Comparison of ENCODE assay signal across 27 cellular contexts in genomic region chr5:93461751-93462150, GRCh38.
A peak's percentile ranks its signal among the peaks of the same experiment; 100 is the strongest.
DNase-seq lines count a peak whose midpoint lies in the region; ATAC-seq, FAIRE-seq and TF ChIP-seq lines count a peak whose summit lies in the region.
"Had no signal": no experiment of that assay in that cellular context is flagged by ENCODE, and none has a peak within 500 bp of the region (broad histone marks: within the 10 kb centered on the region; RNA-seq: fewer than 3 reads in every experiment).

No MANE protein-coding gene starts in this region.

- DNase-seq in EH (ENCODE audit: low read depth) (peak; percentile 63), IMR-90 (peak; percentile 68), GM12878 (ENCODE audit: low read depth, low spot score) (no peak), mesenchymal stem cell (peak; percentile 29), uterus (no peak), MM.1S (no peak)
- DNase-seq in stimulated activated CD4-positive, alpha-beta T cell treated with anti-CD3 and anti-CD28 coated beads, Interleukin-15, amount 100 ng/mL, for 24 hours: no peak
- DNase-seq: activated CD4-positive, alpha-beta T cell treated with anti-CD3 and anti-CD28 coated beads for 48 hours; activated naive CD4-positive, alpha-beta T cell treated with anti-CD3 and anti-CD28 coated beads, Interleukin-2, amount 50 U/mL, for 16 hours; body of pancreas; CD4-positive, alpha-beta T cell; DMS 273 treated with DMSO at 0.1 percent for 48 hours; effector CD8-positive, alpha-beta T cell; head of caudate nucleus; NCI-H1092 treated with DMSO at 0.1 percent for 48 hours; NCI-H1930; NCI-H345; NCI-H774; OCI-M1; SIG-M5; stimulated activated CD4-positive, alpha-beta T cell treated with anti-CD3 and anti-CD28 coated beads, Interleukin-12 subunit alpha, Interleukin-12 subunit beta, amount 100 ng/mL, for 4 hours had no signal

- H3K23ac ChIP-seq in IMR-90 (ENCODE audit: low read depth, low read length) (no peak overlapping the region), mesenchymal stem cell (ENCODE audit: low read length in 2 of 2) (no peak overlapping the region)

- no peak overlapping the region for H4K91ac ChIP-seq in IMR-90 (ENCODE audit: insufficient read depth, low read depth, low read length)
- H4K91ac ChIP-seq in mesenchymal stem cell (ENCODE audit: low read length): no peak overlapping the region

- no peak overlapping the region for H4K8ac ChIP-seq in IMR-90 (ENCODE audit: low read depth in 2 of 2, low read length in 2 of 2)
- no peak overlapping the region for H4K8ac ChIP-seq in mesenchymal stem cell (ENCODE audit: low read length)

- peak; percentile 21; the same call in 1 of the 2 replicates for ATAC-seq in IMR-90 (ENCODE audit: low read depth)
- no peak for ATAC-seq in GM12878
- ATAC-seq in HG03442 (IDR thresholded peaks at IDR 0.05; ENCODE audit: unreplicated experiment): no peak
- ATAC-seq: body of pancreas; esophagus mucosa; left lobe of liver; natural killer cell treated with Interleukin-12 subunit alpha and Interleukin-12 subunit beta and Interleukin-15 and Interleukin-18, amount 100 ng/mL, for 72 hours had no signal

- H3K9ac ChIP-seq in IMR-90 (ENCODE audit: low read depth, low read length): no peak overlapping the region
- H3K9ac ChIP-seq in GM12878 (ENCODE audit: control insufficient read depth, insufficient read depth, low read length): no peak overlapping the region
- no peak overlapping the region for H3K9ac ChIP-seq in mesenchymal stem cell (ENCODE audit: low read length)
- no peak overlapping the region for H3K9ac ChIP-seq in MM.1S (ENCODE audit: low read length)

- H3K27me3 ChIP-seq in IMR-90 (ENCODE audit: control insufficient read depth, insufficient read depth, low read length) (no peaks in the 10 kb centered on the region), GM12878 (replicated peaks in 1 of 2; ENCODE audit: control insufficient read depth in 2 of 2, insufficient read depth in 2 of 2, low read length in 1 of 2) (no peaks in the 10 kb centered on the region), mesenchymal stem cell (ENCODE audit: control insufficient read depth in 1 of 2, insufficient read depth in 1 of 2, low read length in 2 of 2) (no peaks in the 10 kb centered on the region), uterus (no peaks in the 10 kb centered on the region), MM.1S (replicated peaks; ENCODE audit: insufficient read depth, low read length) (no peaks in the 10 kb centered on the region)
- H3K27me3 ChIP-seq: body of pancreas, right atrium auricular region had no signal

- no peak for TF ChIP-seq POLR2A in IMR-90 (IDR thresholded peaks at IDR 0.05; ENCODE audit: low read depth, low read length)
- no peak for TF ChIP-seq POLR2A in GM12878 (IDR thresholded peaks at IDR 0.05; ENCODE audit: low read depth, low read length)
- TF ChIP-seq POLR2A in uterus (IDR thresholded peaks at IDR 0.05): no peak

- H3K9me1 ChIP-seq in IMR-90 (ENCODE audit: insufficient read depth, low read length): peaks cover 4% of the 10 kb centered on the region; the same call in 1 of the 2 replicates

- RAD21 ChIA-PET in GM12878 (lab: Charles Lee; ENCODE audit: unreplicated experiment): no interaction called here

- CTCF ChIA-PET in IMR-90 (lab: Yijun Ruan, JAX) (no interaction called here), GM12878 (lab: Yijun Ruan, JAX) (no interaction called here)

- no peak overlapping the region for H3K56ac ChIP-seq in IMR-90 (ENCODE audit: extremely low read depth, insufficient read depth, low read length)

- no peak overlapping the region for H2BK20ac ChIP-seq in IMR-90 (ENCODE audit: low read depth, low read length)

- TF ChIP-seq RAD21 in IMR-90 (IDR thresholded peaks at IDR 0.05; ENCODE audit: low read length) (no peak), GM12878 (IDR thresholded peaks at IDR 0.05; ENCODE audit: insufficient read depth, low read depth, low read length) (no peak)

- FAIRE-seq in GM12878 (lab: Jason Lieb, UNC): no peak
- FAIRE-seq: G401.6 had no signal

- TF ChIP-seq EP300 in GM12878 (IDR thresholded peaks at IDR 0.05; ENCODE audit: borderline replicate concordance in 1 of 2, control insufficient read depth in 1 of 2, low read depth in 2 of 2, low read length in 2 of 2): no peak

- TF ChIP-seq CTCF in IMR-90 (conservative IDR thresholded peaks at IDR 0.05; ENCODE audit: low read depth, low read length) (no peak), GM12878 (IDR thresholded peaks at IDR 0.05 in 2 of 3, conservative IDR thresholded peaks at IDR 0.05 in 1 of 3; ENCODE audit: control insufficient read depth in 2 of 3, extremely low read depth in 1 of 3, insufficient read depth in 1 of 3, low read depth in 3 of 3, low read length in 3 of 3) (no peak), uterus (IDR thresholded peaks at IDR 0.05) (no peak), MM.1S (IDR thresholded peaks at IDR 0.05; ENCODE audit: low read length) (no peak)

- H2BK15ac ChIP-seq in IMR-90 (ENCODE audit: low read depth, low read length) (no peak overlapping the region), mesenchymal stem cell (ENCODE audit: low read depth, poor library complexity, severe bottlenecking) (no peak overlapping the region)

- H2AK5ac ChIP-seq in IMR-90 (ENCODE audit: low read depth, low read length) (no peak overlapping the region), mesenchymal stem cell (ENCODE audit: low read length, severe bottlenecking) (no peak overlapping the region)

- intact Hi-C loops in IMR-90 (cut with micrococcal nuclease): no loop called here
- intact Hi-C loops in GM12878 (cut with micrococcal nuclease; ENCODE audit: unreplicated experiment): no loop called here
- intact Hi-C loops in uterus (cut with DNase I; ENCODE audit: low total_unique reads): no loop called here

- no peaks in the 10 kb centered on the region for H3F3A ChIP-seq in MM.1S (ENCODE audit: insufficient read depth, low read length)

- no TSS peak for BruUV-seq in IMR-90 (replicated peaks; lab: Mats Ljungman, UMichigan)
- no TSS peak for BruUV-seq in GM12878 (replicated peaks; lab: Mats Ljungman, UMichigan)

- H3K9me3 ChIP-seq in IMR-90 (ENCODE audit: control insufficient read depth, insufficient read depth, low read length) (peaks cover 10% of the 10 kb centered on the region), GM12878 (replicated peaks; ENCODE audit: control insufficient read depth, insufficient read depth, low read length) (peaks cover 2% of the 10 kb centered on the region; the same call in 2 of the 3 replicates), mesenchymal stem cell (ENCODE audit: control insufficient read depth, low read length) (peaks cover 24% of the 10 kb centered on the region), uterus (peaks cover 0 to 5% of the 10 kb centered on the region in 2 donors), MM.1S (replicated peaks; ENCODE audit: insufficient read depth, low read length) (no peaks in the 10 kb centered on the region)

- H3K4me1 ChIP-seq in IMR-90 (ENCODE audit: control insufficient read depth, insufficient read depth, low read length): no peaks in the 10 kb centered on the region
- H3K4me1 ChIP-seq in GM12878 (ENCODE audit: control insufficient read depth, insufficient read depth, low read length): no peaks in the 10 kb centered on the region
- no peaks in the 10 kb centered on the region for H3K4me1 ChIP-seq in mesenchymal stem cell (ENCODE audit: control insufficient read depth, insufficient read depth, low read depth, low read length)
- H3K4me1 ChIP-seq in uterus: no peaks in the 10 kb centered on the region
- no peaks in the 10 kb centered on the region for H3K4me1 ChIP-seq in MM.1S (ENCODE audit: low read length)
- H3K4me1 ChIP-seq: body of pancreas, right atrium auricular region had no signal

- no CpG with 5 or more reads among the region's 1 CpG for WGBS in IMR-90 (ENCODE audit: extremely low coverage in 2 of 2, insufficient read length in 1 of 2), 2 experiments
- WGBS in GM12878 (ENCODE audit: insufficient coverage, insufficient replicate concordance, low lambda C conversion rate, missing lambda C conversion rate): 0% methylated on average over 1 of the region's 1 CpG
- no CpG with 5 or more reads among the region's 1 CpG for WGBS in mesenchymal stem cell

- no peak overlapping the region for H2BK5ac ChIP-seq in IMR-90 (ENCODE audit: low read depth, low read length, poor library complexity, severe bottlenecking)
- H2BK5ac ChIP-seq in mesenchymal stem cell (ENCODE audit: low read depth, low read length, poor library complexity, severe bottlenecking): no peak overlapping the region

- in situ Hi-C loops in IMR-90 (cut with MboI; ENCODE audit: low sequenced_read_pairs) (no loop called here), GM12878 (cut with MboI) (no loop called here)

- dilution Hi-C loops in IMR-90 (cut with HindIII; ENCODE audit: low sequenced_read_pairs, unreplicated experiment): no loop called here

- no peak overlapping the region for H2BK12ac ChIP-seq in mesenchymal stem cell (ENCODE audit: low read length in 2 of 2)

- H2AK9ac ChIP-seq in IMR-90 (replicated peaks; ENCODE audit: low read depth, low read length, poor library complexity): no peak overlapping the region

- H3K27ac ChIP-seq in IMR-90 (ENCODE audit: insufficient read depth, low read length) (no peak overlapping the region), GM12878 (ENCODE audit: control insufficient read depth, insufficient read depth) (no peak overlapping the region), mesenchymal stem cell (ENCODE audit: low read length, poor library complexity, severe bottlenecking) (no peak overlapping the region), uterus (no peak overlapping the region), MM.1S (ENCODE audit: low read length) (no peak overlapping the region)
- H3K27ac ChIP-seq: body of pancreas, right atrium auricular region had no signal

- H3K9me2 ChIP-seq in MM.1S (replicated peaks; ENCODE audit: insufficient read depth, low read length): no peaks in the 10 kb centered on the region

- H4K20me1 ChIP-seq in IMR-90 (ENCODE audit: insufficient read depth, low read length) (no peaks in the 10 kb centered on the region), GM12878 (ENCODE audit: control insufficient read depth, insufficient read depth) (no peaks in the 10 kb centered on the region), MM.1S (ENCODE audit: insufficient read depth, low read length) (no peaks in the 10 kb centered on the region)

- H2BK120ac ChIP-seq in IMR-90 (ENCODE audit: low read depth, low read length): no peak overlapping the region
- no peak overlapping the region for H2BK120ac ChIP-seq in mesenchymal stem cell (ENCODE audit: low read depth, low read length)

- H4K5ac ChIP-seq in IMR-90 (ENCODE audit: low read depth, low read length): no peak overlapping the region

- H3K79me1 ChIP-seq in IMR-90 (ENCODE audit: low read depth in 1 of 2, low read length in 2 of 2) (peaks cover 5 to 6% of the 10 kb centered on the region in 2 experiments), mesenchymal stem cell (replicated peaks; ENCODE audit: low read length, poor library complexity, severe bottlenecking) (no peaks in the 10 kb centered on the region)

- H3K4me3 ChIP-seq in IMR-90 (ENCODE audit: insufficient read depth, low read depth, low read length) (no peak overlapping the region), GM12878 (no peak overlapping the region), mesenchymal stem cell (ENCODE audit: insufficient read depth in 1 of 2, low read depth in 1 of 2, low read length in 2 of 2) (no peak overlapping the region), uterus (no peak overlapping the region), MM.1S (ENCODE audit: low read length) (no peak overlapping the region)
- H3K4me3 ChIP-seq: body of pancreas, right atrium auricular region had no signal

- H3K79me2 ChIP-seq in GM12878 (ENCODE audit: control insufficient read depth, insufficient read depth, low read length): no peaks in the 10 kb centered on the region
- no peaks in the 10 kb centered on the region for H3K79me2 ChIP-seq in MM.1S (ENCODE audit: low read length)

- H2AFZ ChIP-seq in IMR-90 (replicated peaks; ENCODE audit: low read length, poor library complexity): no peak overlapping the region
- no peak overlapping the region for H2AFZ ChIP-seq in GM12878 (ENCODE audit: control insufficient read depth, low read depth, low read length)
- H2AFZ ChIP-seq in mesenchymal stem cell (ENCODE audit: low read depth, low read length): no peak overlapping the region
- H2AFZ ChIP-seq in MM.1S (ENCODE audit: low read length): no peak overlapping the region

- H3K4me2 ChIP-seq in IMR-90 (ENCODE audit: low read depth, low read length) (no peak overlapping the region), GM12878 (ENCODE audit: control insufficient read depth, insufficient read depth) (no peak overlapping the region), mesenchymal stem cell (ENCODE audit: low read length, poor library complexity, severe bottlenecking) (no peak overlapping the region), MM.1S (ENCODE audit: low read depth, low read length) (no peak overlapping the region)

- SMC1A ChIA-PET in GM12878 (lab: Charles Lee; ENCODE audit: uncharacterized antibody, unreplicated experiment): no interaction called here

- H3K14ac ChIP-seq in IMR-90 (replicated peaks; ENCODE audit: low read depth, low read length): no peak overlapping the region
- no peak overlapping the region for H3K14ac ChIP-seq in mesenchymal stem cell (ENCODE audit: low read length in 2 of 2)

- H3K18ac ChIP-seq in IMR-90 (ENCODE audit: low read depth, low read length): no peak overlapping the region
- no peak overlapping the region for H3K18ac ChIP-seq in mesenchymal stem cell (ENCODE audit: low read depth in 1 of 2, low read length in 2 of 2)

- H3K36me3 ChIP-seq in IMR-90 (ENCODE audit: control insufficient read depth, insufficient read depth, low read length): peaks cover 2% of the 10 kb centered on the region
- H3K36me3 ChIP-seq in GM12878 (ENCODE audit: control insufficient read depth in 2 of 2, insufficient read depth in 2 of 2, low read length in 1 of 2): no peaks in the 10 kb centered on the region
- H3K36me3 ChIP-seq in mesenchymal stem cell (ENCODE audit: control insufficient read depth in 1 of 2, insufficient read depth in 2 of 2, low read depth in 1 of 2, low read length in 2 of 2): no peaks in the 10 kb centered on the region
- H3K36me3 ChIP-seq in uterus: no peaks in the 10 kb centered on the region
- H3K36me3 ChIP-seq in MM.1S (replicated peaks; ENCODE audit: insufficient read depth, low read length): no peaks in the 10 kb centered on the region
- H3K36me3 ChIP-seq: right atrium auricular region had no signal

- H3K4ac ChIP-seq in IMR-90 (ENCODE audit: low read depth, low read length) (no peak overlapping the region), mesenchymal stem cell (ENCODE audit: low read depth in 1 of 2, low read length in 2 of 2) (no peak overlapping the region)

- POLR2A ChIA-PET in IMR-90 (lab: Charles Lee; ENCODE audit: unreplicated experiment) (no interaction called here), GM12878 (lab: Charles Lee) (no interaction called here)

Comparison
In these comparisons a context has a peak if more than half of its experiments do, and no peak if none do; other contexts are left out.
1. DNase-seq: peak in EH (single experiment), IMR-90 (single experiment) and mesenchymal stem cell (single experiment); none in GM12878 (single experiment), uterus (0 of 2), MM.1S (single experiment) and stimulated activated CD4-positive, alpha-beta T cell treated with anti-CD3 and anti-CD28 coated beads, Interleukin-15, amount 100 ng/mL, for 24 hours (single experiment).